ENCODE assay signal across 24 cellular contexts in the genomic region with DNA sequence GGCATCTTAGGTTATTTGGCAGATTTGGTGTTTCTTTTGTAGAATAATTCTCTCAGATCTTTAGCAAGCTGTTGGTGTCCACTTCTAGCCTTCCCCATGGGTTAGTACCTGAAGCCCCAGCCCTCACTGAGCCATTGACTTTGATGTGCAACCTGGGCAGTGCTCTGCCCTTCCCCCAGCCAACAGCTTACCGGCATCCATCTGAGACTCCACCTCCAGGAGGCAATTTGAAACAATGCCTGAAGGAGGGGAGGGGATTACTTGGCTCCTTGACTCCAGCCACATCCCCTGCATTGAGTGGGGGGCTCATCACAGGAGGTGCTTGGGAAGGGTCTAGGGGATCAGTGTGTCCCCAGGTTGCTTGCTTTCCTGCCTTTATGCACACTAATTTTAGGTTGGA.
A peak's percentile ranks its signal among the peaks of the same experiment; 100 is the strongest.
DNase-seq lines count a peak whose midpoint lies in the region; ATAC-seq, FAIRE-seq and TF ChIP-seq lines count a peak whose summit lies in the region.
"Had no signal": no experiment of that assay in that cellular context is flagged by ENCODE, and none has a peak within 500 bp of the region (broad histone marks: within the 10 kb centered on the region; RNA-seq: fewer than 3 reads in every experiment).

No MANE protein-coding gene starts in this region.

- no peak for TF ChIP-seq CTCF in neural progenitor cell (IDR thresholded peaks at IDR 0.05)

- no peaks in the 10 kb centered on the region for H3K79me2 ChIP-seq in neural progenitor cell (ENCODE audit: low read depth)

- H3K27ac Mint-ChIP-seq in neural progenitor cell, result no peak overlapping the region
- H3K27ac Mint-ChIP-seq: CD8-positive, alpha-beta memory T cell had no signal

- H3K27ac ChIP-seq in iPS-20b (ENCODE audit: low read length), result no peak overlapping the region
- H3K27ac ChIP-seq in neural progenitor cell, result no peak overlapping the region
- H3K27ac ChIP-seq: 22Rv1, BLaER1 had no signal

- no peaks in the 10 kb centered on the region for H3K36me3 Mint-ChIP-seq in neural progenitor cell
- H3K36me3 Mint-ChIP-seq: CD8-positive, alpha-beta memory T cell had no signal

- H3K4me1 ChIP-seq in NT2/D1 (ENCODE audit: insufficient read depth, insufficient read length), result peaks cover 8% of the 10 kb centered on the region
- H3K4me1 ChIP-seq in iPS-20b (ENCODE audit: insufficient read depth, low read length), result peaks cover 26% of the 10 kb centered on the region
- peaks cover 26% of the 10 kb centered on the region for H3K4me1 ChIP-seq in neural progenitor cell
- H3K4me1 ChIP-seq: HAP-1 had no signal

- H3K36me3 ChIP-seq in NT2/D1 (ENCODE audit: insufficient read depth, insufficient read length, low read length) (no peaks in the 10 kb centered on the region), iPS-20b (ENCODE audit: insufficient read depth, low read depth, low read length) (no peaks in the 10 kb centered on the region), neural progenitor cell (no peaks in the 10 kb centered on the region)
- H3K36me3 ChIP-seq: BLaER1, HAP-1 had no signal

- H2AFZ ChIP-seq in neural progenitor cell (replicated peaks), result no peak overlapping the region

- H3K4me2 ChIP-seq in neural progenitor cell, result peak overlapping the region; percentile 40
- H3K4me2 ChIP-seq: BLaER1 had no signal

- no peak for TF ChIP-seq POLR2A in GM12892 (IDR thresholded peaks at IDR 0.05; ENCODE audit: low read depth, low read length)

- no peaks in the 10 kb centered on the region for H3K9me3 ChIP-seq in NT2/D1 (ENCODE audit: insufficient read depth, low read length)
- no peaks in the 10 kb centered on the region for H3K9me3 ChIP-seq in iPS-20b (ENCODE audit: insufficient read depth, low read depth, low read length)
- no peaks in the 10 kb centered on the region for H3K9me3 ChIP-seq in neural progenitor cell (ENCODE audit: low read depth)
- H3K9me3 ChIP-seq: HAP-1 had no signal

- H3K9ac ChIP-seq in NT2/D1 (ENCODE audit: insufficient read length, low read depth), result no peak overlapping the region
- H3K9ac ChIP-seq in iPS-20b (ENCODE audit: low read depth, low read length), result no peak overlapping the region; the same call in 1 of the 2 replicates
- no peak overlapping the region for H3K9ac ChIP-seq in neural progenitor cell
- H3K9ac ChIP-seq: BLaER1 had no signal

- no peak overlapping the region for H3K4me3 ChIP-seq in NT2/D1 (ENCODE audit: insufficient read length, low read depth)
- peak overlapping the region; percentile 10; the same call in 1 of the 2 replicates for H3K4me3 ChIP-seq in iPS-20b (ENCODE audit: low read length)
- H3K4me3 ChIP-seq in neural progenitor cell, result no peak overlapping the region
- H3K4me3 ChIP-seq: BLaER1, HAP-1 had no signal

- H4K20me1 ChIP-seq in neural progenitor cell (ENCODE audit: low read depth), result no peaks in the 10 kb centered on the region
- H4K20me1 ChIP-seq: BLaER1 had no signal

- H3F3A ChIP-seq in neural progenitor cell (ENCODE audit: low read depth), result peaks cover 16% of the 10 kb centered on the region

- no peak for FAIRE-seq in GM12892 (lab: Jason Lieb, UNC)

- DNase-seq in DMS79 treated with DMSO at 0.1 percent for 48 hours (lab: John Stamatoyannopoulos, UW) (peak; percentile 15), DMS79 (lab: John Stamatoyannopoulos, UW) (no peak), NT2/D1 (ENCODE audit: low read depth, low spot score) (peak; percentile 39), neural progenitor cell (ENCODE audit: low spot score) (peak; percentile 41), glomerular visceral epithelial cell (ENCODE audit: extremely low spot score) (no peak), GM12892 (ENCODE audit: insufficient read length) (no peak)
- DNase-seq: ACHN; Calu3; CD8-positive, alpha-beta memory T cell; DMS153; GF-D8; KBM-7; NCI-H1092; NCI-H1436; NCI-H1930; NCI-H226; NCI-H510A treated with DMSO at 0.1 percent for 48 hours; RPMI8226; SHP77 had no signal

- no peak for ATAC-seq in GM19324 (IDR thresholded peaks at IDR 0.05; ENCODE audit: low FRiP score, unreplicated experiment)

- H3K27me3 Mint-ChIP-seq in neural progenitor cell (ENCODE audit: insufficient read depth, low read depth), result no peaks in the 10 kb centered on the region

- H3K4me1 Mint-ChIP-seq in neural progenitor cell, result peaks cover 34% of the 10 kb centered on the region
- H3K4me1 Mint-ChIP-seq: CD8-positive, alpha-beta memory T cell had no signal

- peak overlapping the region; percentile 12 for H3K4me3 Mint-ChIP-seq in neural progenitor cell
- H3K4me3 Mint-ChIP-seq: CD8-positive, alpha-beta memory T cell had no signal

- H3K27me3 ChIP-seq in NT2/D1 (ENCODE audit: insufficient read depth, insufficient read length) (no peaks in the 10 kb centered on the region), iPS-20b (ENCODE audit: insufficient read depth, low read length) (no peaks in the 10 kb centered on the region), neural progenitor cell (no peaks in the 10 kb centered on the region)

- peaks cover 3% of the 10 kb centered on the region for H3K9me3 Mint-ChIP-seq in neural progenitor cell

Comparison
In these comparisons a context has a peak if more than half of its experiments do, and no peak if none do; other contexts are left out.
1. DNase-seq: peak in DMS79 treated with DMSO at 0.1 percent for 48 hours (single experiment), NT2/D1 (single experiment) and neural progenitor cell (single experiment); none in DMS79 (single experiment), glomerular visceral epithelial cell (single experiment) and GM12892 (single experiment).